In genomic region chr1:1899266-1899966, GRCh38 we compare ENCODE assay signal across 1 cellular context.
A peak's percentile ranks its signal among the peaks of the same experiment; 100 is the strongest.
TF ChIP-seq lines count a peak whose summit lies in the region.

No MANE protein-coding gene starts in this region.

TF ChIP-seq in K562, 482 proteins besides CTCF, POLR2A, EP300 and RAD21:
- TF ChIP-seq CREB1 (IDR thresholded peaks at IDR 0.05) (no peak), CREB1 (CRISPR knock-in tag; IDR thresholded peaks at IDR 0.05) (peak; percentile 48; the same call in 1 of the 2 replicates), RFX7 (CRISPR knock-in tag; IDR thresholded peaks at IDR 0.05) (no peak), L3MBTL2 (IDR thresholded peaks at IDR 0.05) (0 out of 2 replicates have a peak, but pooled peaks have one; percentile 30), ESRRA (IDR thresholded peaks at IDR 0.05; ENCODE audit: borderline replicate concordance, low read depth) (peak; percentile 62; the same call in 1 of the 2 replicates), DNMT1 (IDR thresholded peaks at IDR 0.05) (no peak), ZBTB1 (CRISPR knock-in tag; IDR thresholded peaks at IDR 0.05; ENCODE audit: borderline replicate concordance, low read depth) (0 out of 2 replicates have a peak, but pooled peaks have one; percentile 43), ZSCAN32 (CRISPR knock-in tag; IDR thresholded peaks at IDR 0.05) (no peak), MYC (IDR thresholded peaks at IDR 0.05; ENCODE audit: low read depth, low read length) (0 out of 2 replicates have a peak, but pooled peaks have one; percentile 18), MYC (CRISPR knock-in tag; IDR thresholded peaks at IDR 0.05; ENCODE audit: borderline replicate concordance, low read depth) (no peak), SIRT6 (IDR thresholded peaks at IDR 0.05; ENCODE audit: low read depth, low read length) (no peak), MAX (CRISPR knock-in tag; IDR thresholded peaks at IDR 0.05) (peak; percentile 75; the same call in 1 of the 2 replicates)
- TF ChIP-seq, protein P1, sequence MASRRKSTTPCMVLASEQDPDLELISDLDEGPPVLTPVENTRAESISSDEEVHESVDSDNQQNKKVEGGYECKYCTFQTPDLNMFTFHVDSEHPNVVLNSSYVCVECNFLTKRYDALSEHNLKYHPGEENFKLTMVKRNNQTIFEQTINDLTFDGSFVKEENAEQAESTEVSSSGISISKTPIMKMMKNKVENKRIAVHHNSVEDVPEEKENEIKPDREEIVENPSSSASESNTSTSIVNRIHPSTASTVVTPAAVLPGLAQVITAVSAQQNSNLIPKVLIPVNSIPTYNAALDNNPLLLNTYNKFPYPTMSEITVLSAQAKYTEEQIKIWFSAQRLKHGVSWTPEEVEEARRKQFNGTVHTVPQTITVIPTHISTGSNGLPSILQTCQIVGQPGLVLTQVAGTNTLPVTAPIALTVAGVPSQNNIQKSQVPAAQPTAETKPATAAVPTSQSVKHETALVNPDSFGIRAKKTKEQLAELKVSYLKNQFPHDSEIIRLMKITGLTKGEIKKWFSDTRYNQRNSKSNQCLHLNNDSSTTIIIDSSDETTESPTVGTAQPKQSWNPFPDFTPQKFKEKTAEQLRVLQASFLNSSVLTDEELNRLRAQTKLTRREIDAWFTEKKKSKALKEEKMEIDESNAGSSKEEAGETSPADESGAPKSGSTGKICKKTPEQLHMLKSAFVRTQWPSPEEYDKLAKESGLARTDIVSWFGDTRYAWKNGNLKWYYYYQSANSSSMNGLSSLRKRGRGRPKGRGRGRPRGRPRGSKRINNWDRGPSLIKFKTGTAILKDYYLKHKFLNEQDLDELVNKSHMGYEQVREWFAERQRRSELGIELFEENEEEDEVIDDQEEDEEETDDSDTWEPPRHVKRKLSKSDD (conservative IDR thresholded peaks at IDR 0.05; ENCODE audit: low read length), result no peak
